1 cellular context compared by ENCODE assay signal in the genomic region with DNA sequence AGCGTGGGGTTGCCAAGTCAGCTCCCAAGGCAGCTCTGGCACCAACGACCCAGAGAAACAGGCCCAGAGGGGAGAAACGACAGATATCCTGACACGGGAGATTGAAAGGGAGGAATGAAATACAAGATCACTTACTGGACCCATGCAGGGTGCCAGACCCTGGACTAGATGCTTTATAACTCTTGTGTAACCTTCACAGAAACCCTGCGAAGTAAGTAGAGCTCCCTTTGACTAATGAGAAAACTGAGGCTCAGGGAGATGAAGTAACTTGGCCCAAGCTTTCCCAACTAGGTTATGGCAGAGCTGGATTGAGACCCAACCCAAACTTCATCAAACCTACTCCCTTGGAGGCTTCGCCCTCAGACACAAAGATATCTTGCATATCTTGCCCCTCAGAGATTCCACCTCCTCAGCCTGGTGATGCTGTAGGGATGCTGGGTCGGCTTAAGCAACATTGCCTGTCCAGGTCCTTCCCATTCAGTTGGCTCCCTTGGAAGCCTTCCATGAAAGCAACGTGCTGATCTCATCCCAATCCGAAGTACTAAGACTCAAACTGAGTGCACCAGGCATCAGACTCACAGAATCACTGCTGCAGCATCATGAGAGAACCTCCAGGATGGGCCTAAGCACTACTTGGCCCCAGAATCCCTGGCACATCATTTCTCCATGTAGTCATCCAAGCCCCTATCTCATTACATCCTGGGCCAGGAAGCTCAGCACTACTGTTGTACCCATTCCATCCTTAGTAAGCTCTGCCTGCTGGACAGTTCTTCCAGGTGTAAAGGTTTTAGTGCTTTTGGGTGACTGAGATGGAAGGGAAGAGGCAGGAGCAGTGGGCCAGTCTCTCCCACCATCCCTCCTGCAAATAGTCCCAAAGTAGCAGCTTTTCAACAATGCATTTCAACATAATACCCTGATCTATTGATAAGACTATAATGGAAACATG.
TF ChIP-seq lines count a peak whose summit lies in the region.

No MANE protein-coding gene starts in this region.

TF ChIP-seq in neural cell, 6 proteins besides CTCF, POLR2A, EP300 and RAD21 (continued from another document):
- TF ChIP-seq, protein P1, sequence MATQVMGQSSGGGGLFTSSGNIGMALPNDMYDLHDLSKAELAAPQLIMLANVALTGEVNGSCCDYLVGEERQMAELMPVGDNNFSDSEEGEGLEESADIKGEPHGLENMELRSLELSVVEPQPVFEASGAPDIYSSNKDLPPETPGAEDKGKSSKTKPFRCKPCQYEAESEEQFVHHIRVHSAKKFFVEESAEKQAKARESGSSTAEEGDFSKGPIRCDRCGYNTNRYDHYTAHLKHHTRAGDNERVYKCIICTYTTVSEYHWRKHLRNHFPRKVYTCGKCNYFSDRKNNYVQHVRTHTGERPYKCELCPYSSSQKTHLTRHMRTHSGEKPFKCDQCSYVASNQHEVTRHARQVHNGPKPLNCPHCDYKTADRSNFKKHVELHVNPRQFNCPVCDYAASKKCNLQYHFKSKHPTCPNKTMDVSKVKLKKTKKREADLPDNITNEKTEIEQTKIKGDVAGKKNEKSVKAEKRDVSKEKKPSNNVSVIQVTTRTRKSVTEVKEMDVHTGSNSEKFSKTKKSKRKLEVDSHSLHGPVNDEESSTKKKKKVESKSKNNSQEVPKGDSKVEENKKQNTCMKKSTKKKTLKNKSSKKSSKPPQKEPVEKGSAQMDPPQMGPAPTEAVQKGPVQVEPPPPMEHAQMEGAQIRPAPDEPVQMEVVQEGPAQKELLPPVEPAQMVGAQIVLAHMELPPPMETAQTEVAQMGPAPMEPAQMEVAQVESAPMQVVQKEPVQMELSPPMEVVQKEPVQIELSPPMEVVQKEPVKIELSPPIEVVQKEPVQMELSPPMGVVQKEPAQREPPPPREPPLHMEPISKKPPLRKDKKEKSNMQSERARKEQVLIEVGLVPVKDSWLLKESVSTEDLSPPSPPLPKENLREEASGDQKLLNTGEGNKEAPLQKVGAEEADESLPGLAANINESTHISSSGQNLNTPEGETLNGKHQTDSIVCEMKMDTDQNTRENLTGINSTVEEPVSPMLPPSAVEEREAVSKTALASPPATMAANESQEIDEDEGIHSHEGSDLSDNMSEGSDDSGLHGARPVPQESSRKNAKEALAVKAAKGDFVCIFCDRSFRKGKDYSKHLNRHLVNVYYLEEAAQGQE (IDR thresholded peaks at IDR 0.05; ENCODE audit: borderline replicate concordance) = no peak
- TF ChIP-seq TAF1 (IDR thresholded peaks at IDR 0.05; ENCODE audit: low read depth) = no peak
TF ChIP-seq in neural cell: peak in this region for 0.
